In the genomic region with DNA sequence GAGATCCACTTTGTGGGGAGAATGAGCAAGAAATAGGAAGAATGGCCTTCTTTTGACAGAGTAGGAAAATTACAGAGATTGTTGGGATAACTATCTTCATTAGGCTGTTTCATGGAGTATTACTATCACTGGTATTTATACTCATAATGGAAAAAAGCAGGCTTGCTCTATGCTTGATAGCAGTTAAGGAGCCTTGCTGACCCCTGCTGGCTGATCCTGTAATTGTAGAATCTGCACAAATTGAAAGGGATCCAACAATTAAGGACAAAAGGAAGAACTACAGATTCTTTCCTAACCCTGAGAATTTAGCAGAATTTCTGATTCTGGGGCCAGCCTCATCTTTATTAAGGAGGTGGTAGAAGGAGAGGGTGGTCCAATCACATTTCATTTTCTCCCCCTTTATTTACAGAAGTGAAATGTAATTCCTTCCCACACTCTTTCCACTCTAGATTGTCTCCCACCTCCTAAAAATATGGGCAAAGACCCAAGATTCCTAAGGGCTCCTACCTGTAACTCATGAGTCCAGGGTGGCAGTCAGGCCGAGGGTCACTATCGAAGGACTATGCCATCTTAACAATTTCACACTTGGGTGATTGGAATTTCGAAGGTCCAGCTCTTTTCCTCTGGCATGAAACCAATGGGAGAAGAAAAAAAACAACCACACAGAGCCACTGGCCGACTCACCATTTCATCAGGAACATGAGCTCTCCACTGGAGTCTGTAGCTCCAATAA, we compare ENCODE assay signal across 1 cellular context.
TF ChIP-seq lines count a peak whose summit lies in the region.

No MANE protein-coding gene starts in this region.

TF ChIP-seq in GM12878, 131 proteins besides CTCF, POLR2A, EP300 and RAD21:
- TF ChIP-seq SMARCA5 (IDR thresholded peaks at IDR 0.05): peak; percentile 57; the same call in 1 of the 2 replicates
- no peak for TF ChIP-seq MEF2A (IDR thresholded peaks at IDR 0.05; ENCODE audit: insufficient read depth, low read depth, low read length)
- TF ChIP-seq, protein P1, sequence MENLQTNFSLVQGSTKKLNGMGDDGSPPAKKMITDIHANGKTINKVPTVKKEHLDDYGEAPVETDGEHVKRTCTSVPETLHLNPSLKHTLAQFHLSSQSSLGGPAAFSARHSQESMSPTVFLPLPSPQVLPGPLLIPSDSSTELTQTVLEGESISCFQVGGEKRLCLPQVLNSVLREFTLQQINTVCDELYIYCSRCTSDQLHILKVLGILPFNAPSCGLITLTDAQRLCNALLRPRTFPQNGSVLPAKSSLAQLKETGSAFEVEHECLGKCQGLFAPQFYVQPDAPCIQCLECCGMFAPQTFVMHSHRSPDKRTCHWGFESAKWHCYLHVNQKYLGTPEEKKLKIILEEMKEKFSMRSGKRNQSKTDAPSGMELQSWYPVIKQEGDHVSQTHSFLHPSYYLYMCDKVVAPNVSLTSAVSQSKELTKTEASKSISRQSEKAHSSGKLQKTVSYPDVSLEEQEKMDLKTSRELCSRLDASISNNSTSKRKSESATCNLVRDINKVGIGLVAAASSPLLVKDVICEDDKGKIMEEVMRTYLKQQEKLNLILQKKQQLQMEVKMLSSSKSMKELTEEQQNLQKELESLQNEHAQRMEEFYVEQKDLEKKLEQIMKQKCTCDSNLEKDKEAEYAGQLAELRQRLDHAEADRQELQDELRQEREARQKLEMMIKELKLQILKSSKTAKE (IDR thresholded peaks at IDR 0.05; ENCODE audit: low read depth, poor library complexity, severe bottlenecking): peak; percentile 24
- TF ChIP-seq SMC3 (IDR thresholded peaks at IDR 0.05; ENCODE audit: borderline replicate concordance, low read length): peak; percentile 95
- TF ChIP-seq, protein P2, sequence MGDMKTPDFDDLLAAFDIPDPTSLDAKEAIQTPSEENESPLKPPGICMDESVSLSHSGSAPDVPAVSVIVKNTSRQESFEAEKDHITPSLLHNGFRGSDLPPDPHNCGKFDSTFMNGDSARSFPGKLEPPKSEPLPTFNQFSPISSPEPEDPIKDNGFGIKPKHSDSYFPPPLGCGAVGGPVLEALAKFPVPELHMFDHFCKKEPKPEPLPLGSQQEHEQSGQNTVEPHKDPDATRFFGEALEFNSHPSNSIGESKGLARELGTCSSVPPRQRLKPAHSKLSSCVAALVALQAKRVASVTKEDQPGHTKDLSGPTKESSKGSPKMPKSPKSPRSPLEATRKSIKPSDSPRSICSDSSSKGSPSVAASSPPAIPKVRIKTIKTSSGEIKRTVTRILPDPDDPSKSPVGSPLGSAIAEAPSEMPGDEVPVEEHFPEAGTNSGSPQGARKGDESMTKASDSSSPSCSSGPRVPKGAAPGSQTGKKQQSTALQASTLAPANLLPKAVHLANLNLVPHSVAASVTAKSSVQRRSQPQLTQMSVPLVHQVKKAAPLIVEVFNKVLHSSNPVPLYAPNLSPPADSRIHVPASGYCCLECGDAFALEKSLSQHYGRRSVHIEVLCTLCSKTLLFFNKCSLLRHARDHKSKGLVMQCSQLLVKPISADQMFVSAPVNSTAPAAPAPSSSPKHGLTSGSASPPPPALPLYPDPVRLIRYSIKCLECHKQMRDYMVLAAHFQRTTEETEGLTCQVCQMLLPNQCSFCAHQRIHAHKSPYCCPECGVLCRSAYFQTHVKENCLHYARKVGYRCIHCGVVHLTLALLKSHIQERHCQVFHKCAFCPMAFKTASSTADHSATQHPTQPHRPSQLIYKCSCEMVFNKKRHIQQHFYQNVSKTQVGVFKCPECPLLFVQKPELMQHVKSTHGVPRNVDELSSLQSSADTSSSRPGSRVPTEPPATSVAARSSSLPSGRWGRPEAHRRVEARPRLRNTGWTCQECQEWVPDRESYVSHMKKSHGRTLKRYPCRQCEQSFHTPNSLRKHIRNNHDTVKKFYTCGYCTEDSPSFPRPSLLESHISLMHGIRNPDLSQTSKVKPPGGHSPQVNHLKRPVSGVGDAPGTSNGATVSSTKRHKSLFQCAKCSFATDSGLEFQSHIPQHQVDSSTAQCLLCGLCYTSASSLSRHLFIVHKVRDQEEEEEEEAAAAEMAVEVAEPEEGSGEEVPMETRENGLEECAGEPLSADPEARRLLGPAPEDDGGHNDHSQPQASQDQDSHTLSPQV (IDR thresholded peaks at IDR 0.05): peak; percentile 31; the same call in 1 of the 2 replicates
TF ChIP-seq in GM12878: peak in this region for 4.
